8 cellular contexts compared by ENCODE assay signal in the genomic region with DNA sequence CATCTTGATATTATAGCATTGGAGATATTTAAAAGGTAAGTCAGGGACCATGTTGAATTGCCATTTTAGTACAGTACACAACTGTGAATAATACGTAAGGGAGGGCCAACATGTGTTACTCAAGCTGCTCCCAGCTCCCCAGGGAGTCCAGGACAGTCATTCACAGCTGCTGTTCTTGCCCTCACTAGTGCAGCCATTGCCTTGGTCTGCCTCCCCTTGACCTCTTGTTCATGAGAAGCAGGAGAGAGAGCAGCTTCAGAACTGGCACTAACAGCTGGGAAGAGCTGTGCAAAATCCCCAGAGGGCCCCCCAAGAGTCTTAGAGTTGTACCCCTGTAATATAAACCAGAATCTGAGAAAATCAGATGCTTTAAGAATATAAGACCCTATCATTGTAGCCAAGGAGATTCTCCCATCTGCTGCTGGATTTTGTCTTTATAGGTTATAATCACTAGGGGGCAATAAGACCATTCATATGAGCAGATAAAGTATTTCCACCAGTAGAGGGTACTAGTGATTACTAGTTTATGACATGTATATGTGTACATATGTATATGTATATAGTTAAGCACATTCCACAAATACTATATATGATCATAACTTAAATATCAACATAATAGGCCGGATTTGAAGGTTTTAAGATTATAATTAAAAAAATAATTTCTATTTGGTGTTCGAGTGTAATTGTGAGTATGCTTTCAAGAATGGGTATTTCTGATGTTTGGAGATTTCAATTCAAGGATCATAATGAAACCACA. TPM values are rescaled to one million over a fixed set of nuclear protein-coding genes. Genes with fewer than 3 reads are reported as not detected.
DNase-seq lines count a peak whose midpoint lies in the region; ATAC-seq, FAIRE-seq and TF ChIP-seq lines count a peak whose summit lies in the region.

No MANE protein-coding gene starts in this region.

- no peaks in the 10 kb centered on the region for H3K9me3 ChIP-seq in body of pancreas
- no peaks in the 10 kb centered on the region for H3K9me3 ChIP-seq in testis

- no peak for DNase-seq in activated naive CD4-positive, alpha-beta T cell treated with anti-CD3 and anti-CD28 coated beads, Interleukin-2, amount 50 U/mL, for 72 hours (ENCODE audit: low spot score in 2 of 2)
- DNase-seq in activated naive CD4-positive, alpha-beta T cell treated with anti-CD3 and anti-CD28 coated beads, Interleukin-2, amount 50 U/mL, for 16 hours, result no peak
- DNase-seq in NCI-H526 (lab: John Stamatoyannopoulos, UW) (peak; percentile 59 to 74), body of pancreas (no peak), testis (no peak)

- WGBS in body of pancreas, 2 donors, result 41 to 42% methylated on average over 3 of the region's 3 CpGs
- WGBS in testis, 2 donors, result 55 to 56% methylated on average over 3 of the region's 3 CpGs

- H3K36me3 Mint-ChIP-seq in activated naive CD4-positive, alpha-beta T cell treated with anti-CD3 and anti-CD28 coated beads, Interleukin-2, amount 50 U/mL, for 72 hours, result peaks cover 7% of the 10 kb centered on the region in 2 donors

- no peaks in the 10 kb centered on the region for H3K4me1 ChIP-seq in body of pancreas
- H3K4me1 ChIP-seq in testis, result peaks cover 6% of the 10 kb centered on the region

- no peak overlapping the region for H3K4me3 ChIP-seq in body of pancreas
- no peak overlapping the region for H3K4me3 ChIP-seq in testis

- H3K9me3 Mint-ChIP-seq in activated naive CD4-positive, alpha-beta T cell treated with anti-CD3 and anti-CD28 coated beads, Interleukin-2, amount 50 U/mL, for 72 hours, result no peaks in the 10 kb centered on the region

- H3K27ac Mint-ChIP-seq in activated naive CD4-positive, alpha-beta T cell treated with anti-CD3 and anti-CD28 coated beads, Interleukin-2, amount 50 U/mL, for 72 hours, result peak overlapping the region in 1 of 2 donors; percentile 66

- TF ChIP-seq CTCF in body of pancreas (IDR thresholded peaks at IDR 0.05) (peak; percentile 72 to 93 (median 88)), testis (IDR thresholded peaks at IDR 0.05) (peak; percentile 49 to 68 (median 62))

- peak; percentile 24 to 69 for ATAC-seq in activated naive CD4-positive, alpha-beta T cell treated with anti-CD3 and anti-CD28 coated beads, Interleukin-2, amount 50 U/mL, for 72 hours
- ATAC-seq in HG03196 (IDR thresholded peaks at IDR 0.05; ENCODE audit: unreplicated experiment) (peak; percentile 58), body of pancreas (peak; percentile 75), GM18519 (IDR thresholded peaks at IDR 0.05; ENCODE audit: low FRiP score, unreplicated experiment) (no peak)

- no peak for TF ChIP-seq POLR2A in body of pancreas (IDR thresholded peaks at IDR 0.05)
- no peak for TF ChIP-seq POLR2A in testis (IDR thresholded peaks at IDR 0.05)

- H3K27ac ChIP-seq in body of pancreas, result no peak overlapping the region
- H3K27ac ChIP-seq in testis, result no peak overlapping the region

- no peaks in the 10 kb centered on the region for H3K27me3 ChIP-seq in body of pancreas
- no peaks in the 10 kb centered on the region for H3K27me3 ChIP-seq in testis

- no peaks in the 10 kb centered on the region for H3K36me3 ChIP-seq in body of pancreas (replicated peaks in 1 of 2; ENCODE audit: insufficient read depth in 1 of 2, low read depth in 2 of 2)
- H3K36me3 ChIP-seq in testis (ENCODE audit: low read depth, missing control alignments), result no peaks in the 10 kb centered on the region

- FAIRE-seq in islet of Langerhans (lab: Jason Lieb, UNC), result peak; percentile 100

- intact Hi-C loops in body of pancreas (cut with DNase I), result loop anchor here (10.0 kb wide), 3 partner anchors 135 to 745 kb away; a partner anchor contains a TSS
- intact Hi-C loops in testis (cut with DNase I; ENCODE audit: low total_unique reads), result no loop called here

RNA-seq across cellular contexts. Expression of a gene that starts 16.6 kb away (rescaled TPM):
- total RNA-seq in activated naive CD4-positive, alpha-beta T cell treated with anti-CD3 and anti-CD28 coated beads, Interleukin-2, amount 50 U/mL, for 72 hours, result 10 to 100 TPM; 11.8 to 19.4 TPM
- total RNA-seq in body of pancreas (1 to 10 TPM; 1.3 to 2.9 TPM), testis (10 to 100 TPM; 10.7 to 16.1 TPM)
- polyA plus RNA-seq in testis (ENCODE audit: insufficient read depth, low read depth, low replicate concordance), result 14.1 TPM

RNA-seq across cellular contexts. Expression of a gene that starts 17.0 kb away (rescaled TPM):
- 100 to 1,000 TPM; 132 to 164 TPM for total RNA-seq in activated naive CD4-positive, alpha-beta T cell treated with anti-CD3 and anti-CD28 coated beads, Interleukin-2, amount 50 U/mL, for 72 hours
- 100 to 1,000 TPM in 1 of 2 donors, 10 to 100 TPM in 1; 89.5 to 131 TPM for total RNA-seq in body of pancreas
- 100 to 1,000 TPM; 209 to 289 TPM for total RNA-seq in testis
- 338 TPM for polyA plus RNA-seq in testis (ENCODE audit: insufficient read depth, low read depth, low replicate concordance)

RNA-seq across cellular contexts. Expression of a gene that starts 52.0 kb away (rescaled TPM):
- total RNA-seq in activated naive CD4-positive, alpha-beta T cell treated with anti-CD3 and anti-CD28 coated beads, Interleukin-2, amount 50 U/mL, for 72 hours, result not detected
- total RNA-seq in body of pancreas (not detected), testis (1 to 10 TPM in 1 of 2 donors, under 1 TPM in 1; 0.81 to 1.2 TPM)
- 1.1 TPM for polyA plus RNA-seq in testis (ENCODE audit: insufficient read depth, low read depth, low replicate concordance)

Comparison
In these comparisons a context has a peak if more than half of its experiments do, and no peak if none do; other contexts are left out.
1. DNase-seq: peak in NCI-H526 (2 of 2); none in activated naive CD4-positive, alpha-beta T cell treated with anti-CD3 and anti-CD28 coated beads, Interleukin-2, amount 50 U/mL, for 72 hours (0 of 2), activated naive CD4-positive, alpha-beta T cell treated with anti-CD3 and anti-CD28 coated beads, Interleukin-2, amount 50 U/mL, for 16 hours (single experiment), body of pancreas (0 of 4) and testis (single experiment).